8 cellular contexts compared by ENCODE assay signal in genomic region chr16:31695667-31696066, GRCh38.
A peak's percentile ranks its signal among the peaks of the same experiment; 100 is the strongest.
DNase-seq lines count a peak whose midpoint lies in the region; ATAC-seq and TF ChIP-seq lines count a peak whose summit lies in the region.

No MANE protein-coding gene starts in this region.

- H3K4me3 ChIP-seq in upper lobe of right lung (no peak overlapping the region), smooth muscle cell (no peak overlapping the region)

- 56% methylated on average over 4 of the region's 4 CpGs for WGBS in smooth muscle cell (ENCODE audit: low lambda C conversion rate)

- intact Hi-C loops in upper lobe of right lung (cut with DNase I) = no loop called here

- H3K4me2 ChIP-seq in smooth muscle cell = no peak overlapping the region

- H3K36me3 ChIP-seq in upper lobe of right lung (no peaks in the 10 kb centered on the region), smooth muscle cell (ENCODE audit: low read depth) (no peaks in the 10 kb centered on the region)

- no peak overlapping the region for H2AFZ ChIP-seq in smooth muscle cell (ENCODE audit: low read depth)

- H3K9me3 Mint-ChIP-seq in activated T-cell treated with anti-CD3 and anti-CD28 coated beads, Interleukin-2, amount 50 U/mL, for 72 hours = no peaks in the 10 kb centered on the region

- H4K20me1 ChIP-seq in smooth muscle cell (ENCODE audit: low read depth) = no peaks in the 10 kb centered on the region

- DNase-seq in stimulated activated CD4-positive, alpha-beta T cell treated with anti-CD3 and anti-CD28 coated beads, Interleukin-1b, Interleukin-23, amount 100 ng/mL, for 48 hours = peak; percentile 37
- DNase-seq in stimulated activated CD4-positive, alpha-beta T cell treated with anti-CD3 and anti-CD28 coated beads, Interleukin-12 subunit alpha, Interleukin-12 subunit beta, amount 100 ng/mL, for 4 hours = no peak
- peak; percentile 48 to 53 for DNase-seq in activated T-cell treated with anti-CD3 and anti-CD28 coated beads, Interleukin-2, amount 50 U/mL, for 72 hours
- no peak for DNase-seq in upper lobe of right lung
- no peak for DNase-seq in smooth muscle cell (lab: John Stamatoyannopoulos, UW; ENCODE audit: unreplicated experiment)

- H3F3A ChIP-seq in smooth muscle cell (ENCODE audit: low read depth) = no peaks in the 10 kb centered on the region

- no peaks in the 10 kb centered on the region for H3K36me3 Mint-ChIP-seq in activated T-cell treated with anti-CD3 and anti-CD28 coated beads, Interleukin-2, amount 50 U/mL, for 72 hours (ENCODE audit: insufficient read depth in 2 of 2)

- no peak overlapping the region for H3K4me3 Mint-ChIP-seq in activated T-cell treated with anti-CD3 and anti-CD28 coated beads, Interleukin-2, amount 50 U/mL, for 72 hours

- no peaks in the 10 kb centered on the region for H3K9me3 ChIP-seq in upper lobe of right lung
- H3K9me3 ChIP-seq in smooth muscle cell (replicated peaks; ENCODE audit: low read depth) = no peaks in the 10 kb centered on the region

- no peaks in the 10 kb centered on the region for H3K4me1 ChIP-seq in upper lobe of right lung
- no peaks in the 10 kb centered on the region for H3K4me1 ChIP-seq in smooth muscle cell (ENCODE audit: low read depth)

- ATAC-seq in HG03575 (IDR thresholded peaks at IDR 0.05; ENCODE audit: extremely low read depth, insufficient number of reproducible peaks, low FRiP score, unreplicated experiment) = peak; percentile 31
- peak; percentile 79 to 85 for ATAC-seq in activated T-cell treated with anti-CD3 and anti-CD28 coated beads, Interleukin-2, amount 50 U/mL, for 72 hours (replicated peaks in 1 of 2)
- peak; percentile 42 for ATAC-seq in upper lobe of right lung
- no peak for ATAC-seq in GM19324 (IDR thresholded peaks at IDR 0.05; ENCODE audit: low FRiP score, unreplicated experiment)
- no peak for ATAC-seq in HG03460 (IDR thresholded peaks at IDR 0.05; ENCODE audit: unreplicated experiment)

- H3K27ac ChIP-seq in upper lobe of right lung (no peak overlapping the region), smooth muscle cell (ENCODE audit: low read depth) (no peak overlapping the region)

- no peak overlapping the region for H3K27ac Mint-ChIP-seq in activated T-cell treated with anti-CD3 and anti-CD28 coated beads, Interleukin-2, amount 50 U/mL, for 72 hours

- H3K27me3 Mint-ChIP-seq in activated T-cell treated with anti-CD3 and anti-CD28 coated beads, Interleukin-2, amount 50 U/mL, for 72 hours (ENCODE audit: low read depth) = no peaks in the 10 kb centered on the region

- H3K4me1 Mint-ChIP-seq in activated T-cell treated with anti-CD3 and anti-CD28 coated beads, Interleukin-2, amount 50 U/mL, for 72 hours (ENCODE audit: low read depth) = no peaks in the 10 kb centered on the region

- no peak overlapping the region for H3K9ac ChIP-seq in smooth muscle cell (ENCODE audit: low read depth)

- no peaks in the 10 kb centered on the region for H3K79me2 ChIP-seq in smooth muscle cell (ENCODE audit: low read depth)

- no peak for TF ChIP-seq CTCF in upper lobe of right lung (IDR thresholded peaks at IDR 0.05)
- TF ChIP-seq CTCF in smooth muscle cell (IDR thresholded peaks at IDR 0.05; ENCODE audit: borderline replicate concordance, insufficient read depth, poor library complexity, severe bottlenecking) = no peak

- H3K27me3 ChIP-seq in upper lobe of right lung = no peaks in the 10 kb centered on the region
- peaks cover 5% of the 10 kb centered on the region for H3K27me3 ChIP-seq in smooth muscle cell (ENCODE audit: low read depth)

Comparison
In these comparisons a context has a peak if more than half of its experiments do, and no peak if none do; other contexts are left out.
1. DNase-seq: peak in stimulated activated CD4-positive, alpha-beta T cell treated with anti-CD3 and anti-CD28 coated beads, Interleukin-1b, Interleukin-23, amount 100 ng/mL, for 48 hours (single experiment) and activated T-cell treated with anti-CD3 and anti-CD28 coated beads, Interleukin-2, amount 50 U/mL, for 72 hours (2 of 2); none in stimulated activated CD4-positive, alpha-beta T cell treated with anti-CD3 and anti-CD28 coated beads, Interleukin-12 subunit alpha, Interleukin-12 subunit beta, amount 100 ng/mL, for 4 hours (single experiment), upper lobe of right lung (single experiment) and smooth muscle cell (single experiment).
2. ATAC-seq: peak in HG03575 (single experiment), activated T-cell treated with anti-CD3 and anti-CD28 coated beads, Interleukin-2, amount 50 U/mL, for 72 hours (2 of 2) and upper lobe of right lung (single experiment); none in GM19324 (single experiment) and HG03460 (single experiment).